ENCODE assay signal across 1 cellular context in genomic region chr19:48391100-48392005, GRCh38.
TF ChIP-seq lines count a peak whose summit lies in the region.

Gene KDELR1 (minus strand): TSS chr19:48391551. CDS start chr19:48391358, 193 bp downstream.

TF ChIP-seq in GM12878, 131 proteins besides CTCF, POLR2A, EP300 and RAD21 (continued from another document and continues in another):
- no peak for TF ChIP-seq CEBPZ (IDR thresholded peaks at IDR 0.05; ENCODE audit: low read depth, low read length)
- no peak for TF ChIP-seq ZNF592 (IDR thresholded peaks at IDR 0.05)
- peak; percentile 66 for TF ChIP-seq IKZF1 (conservative IDR thresholded peaks at IDR 0.05)
- no peak for TF ChIP-seq JUNB (IDR thresholded peaks at IDR 0.05)
- TF ChIP-seq IKZF2 (IDR thresholded peaks at IDR 0.05): peak in 1 of 2 experiments; percentile 60; a peak in 3 of 4 replicates
- TF ChIP-seq TCF12 (IDR thresholded peaks at IDR 0.05; ENCODE audit: low read depth, low read length): no peak
- no peak for TF ChIP-seq NR2C1 (IDR thresholded peaks at IDR 0.05)
- TF ChIP-seq PAX5 (IDR thresholded peaks at IDR 0.05; ENCODE audit: borderline replicate concordance, low read depth, low read length): no peak
- no peak for TF ChIP-seq ASH2L (IDR thresholded peaks at IDR 0.05; ENCODE audit: borderline replicate concordance, low read depth)
- TF ChIP-seq GATAD2B (conservative IDR thresholded peaks at IDR 0.05; ENCODE audit: low read depth): 0 out of 2 replicates have a peak, but pooled peaks have one; percentile 18
- no peak for TF ChIP-seq ZNF274 (IDR thresholded peaks at IDR 0.05; ENCODE audit: insufficient read depth, insufficient read length)
- no peak for TF ChIP-seq SUZ12 (IDR thresholded peaks at IDR 0.05; ENCODE audit: unreplicated experiment)
- TF ChIP-seq RB1 (IDR thresholded peaks at IDR 0.05; ENCODE audit: borderline replicate concordance): 0 out of 2 replicates have a peak, but pooled peaks have one; percentile 49
- TF ChIP-seq ESRRA (IDR thresholded peaks at IDR 0.05; ENCODE audit: low read length): no peak
- no peak for TF ChIP-seq CEBPB (IDR thresholded peaks at IDR 0.05; ENCODE audit: borderline replicate concordance in 1 of 2, low read depth in 2 of 2, low read length in 2 of 2)
- no peak for TF ChIP-seq NBN (IDR thresholded peaks at IDR 0.05)
- no peak for TF ChIP-seq POLR2AphosphoS5 (IDR thresholded peaks at IDR 0.05; ENCODE audit: low read length)
- TF ChIP-seq LARP7 (IDR thresholded peaks at IDR 0.05): no peak; the same call in 1 of the 2 replicates
- no peak for TF ChIP-seq PML (IDR thresholded peaks at IDR 0.05; ENCODE audit: low read length)
- TF ChIP-seq MTA3 (IDR thresholded peaks at IDR 0.05; ENCODE audit: borderline replicate concordance, low read length): no peak
- no peak; the same call in 1 of the 2 replicates for TF ChIP-seq ZBTB40 (IDR thresholded peaks at IDR 0.05; ENCODE audit: borderline replicate concordance)
- TF ChIP-seq POLR2AphosphoS2 (IDR thresholded peaks at IDR 0.05; ENCODE audit: low read depth, low read length): no peak
- TF ChIP-seq MAX (IDR thresholded peaks at IDR 0.05; ENCODE audit: low read depth, low read length): no peak
- no peak for TF ChIP-seq STAT1 (conservative IDR thresholded peaks at IDR 0.05)
- no peak for TF ChIP-seq KAT2A (conservative IDR thresholded peaks at IDR 0.05; ENCODE audit: control insufficient read depth, low read depth, low read length)
- no peak for TF ChIP-seq E4F1 (IDR thresholded peaks at IDR 0.05; ENCODE audit: borderline replicate concordance, partially characterized antibody)
- 0 out of 2 replicates have a peak, but pooled peaks have one; percentile 8 for TF ChIP-seq TCF3 (IDR thresholded peaks at IDR 0.05; ENCODE audit: borderline replicate concordance, insufficient read depth, low read depth, low read length)
- TF ChIP-seq ZNF384 (IDR thresholded peaks at IDR 0.05; ENCODE audit: borderline replicate concordance, low read depth, low read length): no peak
- no peak for TF ChIP-seq CHD2 (IDR thresholded peaks at IDR 0.05; ENCODE audit: borderline replicate concordance, low read depth, low read length)
- TF ChIP-seq ZSCAN29 (IDR thresholded peaks at IDR 0.05): no peak
- TF ChIP-seq HCFC1 (IDR thresholded peaks at IDR 0.05; ENCODE audit: low read length): no peak
- no peak for TF ChIP-seq RCOR1 (conservative IDR thresholded peaks at IDR 0.05; ENCODE audit: low read depth, low read length)
- TF ChIP-seq REST (IDR thresholded peaks at IDR 0.05; ENCODE audit: low read depth, low read length): no peak
- TF ChIP-seq ZBED1 (IDR thresholded peaks at IDR 0.05; ENCODE audit: borderline replicate concordance): no peak
- TF ChIP-seq DPF2 (IDR thresholded peaks at IDR 0.05): no peak
- no peak for TF ChIP-seq NR2F1 (conservative IDR thresholded peaks at IDR 0.05)
- TF ChIP-seq MYC (IDR thresholded peaks at IDR 0.05; ENCODE audit: insufficient read depth, insufficient read length, insufficient replicate concordance, low read length, severe bottlenecking): no peak
- TF ChIP-seq RFX5 (IDR thresholded peaks at IDR 0.05; ENCODE audit: low read depth, low read length): no peak
- no peak for TF ChIP-seq FOXK2 (IDR thresholded peaks at IDR 0.05)
- TF ChIP-seq ATF2 (IDR thresholded peaks at IDR 0.05; ENCODE audit: low read length): no peak
- no peak for TF ChIP-seq SKIL (IDR thresholded peaks at IDR 0.05; ENCODE audit: low read depth, poor library complexity, severe bottlenecking)
